ENCODE assay signal across 11 cellular contexts in genomic region chr15:24761704-24762302, GRCh38.
A peak's percentile ranks its signal among the peaks of the same experiment; 100 is the strongest.
DNase-seq lines count a peak whose midpoint lies in the region; ATAC-seq, FAIRE-seq and TF ChIP-seq lines count a peak whose summit lies in the region.
"Had no signal": no experiment of that assay in that cellular context is flagged by ENCODE, and none has a peak within 500 bp of the region (broad histone marks: within the 10 kb centered on the region; RNA-seq: fewer than 3 reads in every experiment).

No MANE protein-coding gene starts in this region.

- H3K27me3 Mint-ChIP-seq in CD8-positive, alpha-beta T cell (ENCODE audit: low read depth) = no peaks in the 10 kb centered on the region
- H3K27me3 Mint-ChIP-seq: naive B cell had no signal

- DNase-seq in GM13977 (ENCODE audit: low spot score) = no peak
- DNase-seq in SW480 (ENCODE audit: low spot score) = peak; percentile 1
- no peak for DNase-seq in hepatocyte (ENCODE audit: low spot score)
- no peak for DNase-seq in SKM-1 treated with dmso at 0.1 percent for 144 hours (lab: John Stamatoyannopoulos, UW; ENCODE audit: unreplicated experiment)
- no peak for DNase-seq in NCI-H82 (lab: John Stamatoyannopoulos, UW)
- DNase-seq in activated CD4-positive, CD25-positive, alpha-beta regulatory T cell (lab: John Stamatoyannopoulos, UW) = no peak
- no peak for DNase-seq in CD8-positive, alpha-beta T cell
- DNase-seq: naive B cell, NCI-H1092 treated with DMSO at 0.1 percent for 48 hours had no signal

- H3K36me3 Mint-ChIP-seq in CD8-positive, alpha-beta T cell = no peaks in the 10 kb centered on the region
- H3K36me3 Mint-ChIP-seq: naive B cell had no signal

- CTCF ChIA-PET in CD8-positive, alpha-beta T cell (lab: Charles Lee) = no interaction called here

- in situ Hi-C loops in GM13977 (cut with MboI; ENCODE audit: low pct_unique_long_range_greater_than_20kb, low sequenced_read_pairs, unreplicated experiment) = no loop called here

- intact Hi-C loops in CD8-positive, alpha-beta T cell (cut with DNase I, micrococcal nuclease) = loop anchor here (5.0 kb wide), 1 partner anchor 740 kb away; no protein-coding TSS in a partner anchor

- 73% methylated on average over 5 of the region's 5 CpGs for WGBS in hepatocyte (ENCODE audit: low lambda C conversion rate, missing lambda C conversion rate)

- H3K79me2 ChIP-seq in hepatocyte = no peaks in the 10 kb centered on the region

- no peaks in the 10 kb centered on the region for H3K4me1 ChIP-seq in hepatocyte (ENCODE audit: insufficient read depth)
- no peaks in the 10 kb centered on the region for H3K4me1 ChIP-seq in CD8-positive, alpha-beta T cell (ENCODE audit: insufficient read depth, low read length)

- peaks cover 17% of the 10 kb centered on the region for H3K9me3 Mint-ChIP-seq in CD8-positive, alpha-beta T cell

- no peak overlapping the region for H2AFZ ChIP-seq in hepatocyte

- no peak overlapping the region for H3K4me2 ChIP-seq in hepatocyte

- no peaks in the 10 kb centered on the region for H4K20me1 ChIP-seq in hepatocyte (ENCODE audit: insufficient read depth, poor library complexity, severe bottlenecking)

- no peaks in the 10 kb centered on the region for H3K9me2 ChIP-seq in hepatocyte (replicated peaks; ENCODE audit: insufficient read depth)

- H3K27ac ChIP-seq in hepatocyte = no peak overlapping the region
- H3K27ac ChIP-seq in CD8-positive, alpha-beta T cell (ENCODE audit: low read depth, low read length) = no peak overlapping the region

- H3K9me3 ChIP-seq in hepatocyte (ENCODE audit: low read depth) = no peaks in the 10 kb centered on the region
- H3K9me3 ChIP-seq in CD8-positive, alpha-beta T cell (ENCODE audit: low read length) = no peaks in the 10 kb centered on the region

- no peaks in the 10 kb centered on the region for H3K36me3 ChIP-seq in hepatocyte (replicated peaks; ENCODE audit: insufficient read depth, low read depth)
- H3K36me3 ChIP-seq in CD8-positive, alpha-beta T cell (ENCODE audit: insufficient read depth, low read length) = no peaks in the 10 kb centered on the region

- TF ChIP-seq CTCF in GM13977 (IDR thresholded peaks at IDR 0.05; ENCODE audit: extremely low read depth, insufficient read depth, missing control alignments) = peak; percentile 26
- peak; percentile 46 for TF ChIP-seq CTCF in hepatocyte (IDR thresholded peaks at IDR 0.05; ENCODE audit: poor library complexity)
- no peak for TF ChIP-seq CTCF in CD8-positive, alpha-beta T cell (IDR thresholded peaks at IDR 0.05)

- no peaks in the 10 kb centered on the region for H3K4me1 Mint-ChIP-seq in CD8-positive, alpha-beta T cell (ENCODE audit: low read depth)
- H3K4me1 Mint-ChIP-seq: naive B cell had no signal

- POLR2A ChIA-PET in CD8-positive, alpha-beta T cell (lab: Charles Lee) = no interaction called here

- H3K27me3 ChIP-seq in hepatocyte = no peaks in the 10 kb centered on the region
- H3K27me3 ChIP-seq in CD8-positive, alpha-beta T cell (ENCODE audit: insufficient read depth, low read length) = no peaks in the 10 kb centered on the region

- no peak overlapping the region for H3K4me3 ChIP-seq in hepatocyte
- no peak overlapping the region for H3K4me3 ChIP-seq in CD8-positive, alpha-beta T cell (ENCODE audit: low read depth, low read length)

- H3K27ac Mint-ChIP-seq in CD8-positive, alpha-beta T cell = no peak overlapping the region
- H3K27ac Mint-ChIP-seq: naive B cell had no signal

- peak; percentile 84 for FAIRE-seq in A204.1 (lab: Jason Lieb, UNC)
- FAIRE-seq: colon had no signal

- H3K4me3 Mint-ChIP-seq in CD8-positive, alpha-beta T cell = no peak overlapping the region
- H3K4me3 Mint-ChIP-seq: naive B cell had no signal

- ATAC-seq in CD8-positive, alpha-beta T cell = no peak
